Comparison of ENCODE assay signal across 11 cellular contexts in genomic region chr11:62433553-62434301, GRCh38. TPM values are rescaled to one million over a fixed set of nuclear protein-coding genes. Genes with fewer than 3 reads are reported as not detected.
DNase-seq lines count a peak whose midpoint lies in the region; ATAC-seq and TF ChIP-seq lines count a peak whose summit lies in the region.
"Had no signal": no experiment of that assay in that cellular context is flagged by ENCODE, and none has a peak within 500 bp of the region (broad histone marks: within the 10 kb centered on the region; RNA-seq: fewer than 3 reads in every experiment).

No MANE protein-coding gene starts in this region.

- H3K9me3 ChIP-seq in heart left ventricle (no peaks in the 10 kb centered on the region), BE2C (no peaks in the 10 kb centered on the region), T-helper 17 cell (ENCODE audit: control insufficient read depth, low read length, poor library complexity, severe bottlenecking) (no peaks in the 10 kb centered on the region)

- TF ChIP-seq CTCF in heart left ventricle (IDR thresholded peaks at IDR 0.05) (no peak), BE2C (IDR thresholded peaks at IDR 0.05; ENCODE audit: low read depth, low read length) (no peak)

- peaks cover 19% of the 10 kb centered on the region for H3K4me1 Mint-ChIP-seq in T-helper 17 cell

- H3K27me3 ChIP-seq in heart left ventricle (no peaks in the 10 kb centered on the region), BE2C (no peaks in the 10 kb centered on the region)

- H3K4me3 Mint-ChIP-seq in T-helper 17 cell, result no peak overlapping the region
- H3K4me3 Mint-ChIP-seq: HFFc6 had no signal

- H3K4me3 ChIP-seq in heart left ventricle (peak overlapping the region in 3 of 12 donors; percentile 3 to 4 (median 3)), BE2C (ENCODE audit: low read depth, low read length) (no peak overlapping the region)

- peaks cover 2% of the 10 kb centered on the region for H3K36me3 Mint-ChIP-seq in T-helper 17 cell (ENCODE audit: low read depth)

- H3K4me1 ChIP-seq in heart left ventricle (peaks cover 0 to 73% (median 18%) of the 10 kb centered on the region in 12 donors), BE2C (no peaks in the 10 kb centered on the region; the same call in 1 of the 2 replicates)

- no peak for TF ChIP-seq POLR2A in heart left ventricle (IDR thresholded peaks at IDR 0.05)

- peak overlapping the region; percentile 3 to 84 (median 45) for H3K27ac ChIP-seq in heart left ventricle

- DNase-seq in COR-L47 (lab: John Stamatoyannopoulos, UW), result peak; percentile 46
- DNase-seq in NOMO-1 treated with dmso at 0.1 percent for 144 hours (lab: John Stamatoyannopoulos, UW; ENCODE audit: unreplicated experiment), result peak; percentile 49
- DNase-seq in heart left ventricle, result no peak
- DNase-seq in retina, result peak; percentile 36
- no peak for DNase-seq in BE2C
- DNase-seq in T-helper 17 cell, result no peak
- DNase-seq: DMS153; HFFc6; NK-92 treated with Interleukin-12 subunit alpha and Interleukin-12 subunit beta, amount 100 ng/mL, for 24 hours had no signal

- intact Hi-C loops in heart left ventricle (cut with DNase I), result loop anchor here in 1 of 10 donors (5.0 kb wide), 1 partner anchor 69 kb away; no protein-coding TSS in a partner anchor

- 47 to 65% (median 56%) methylated on average over 15 of the region's 15 CpGs for WGBS in heart left ventricle, 4 donors

- no peak overlapping the region for H3K27ac Mint-ChIP-seq in T-helper 17 cell

- H3K36me3 ChIP-seq in heart left ventricle (no peaks in the 10 kb centered on the region), BE2C (no peaks in the 10 kb centered on the region)

- H3K27me3 Mint-ChIP-seq in T-helper 17 cell, result no peaks in the 10 kb centered on the region

- peak in 3 of 4 donors; percentile 39 to 55 (median 54) for ATAC-seq in heart left ventricle
- ATAC-seq in GM21526 (IDR thresholded peaks at IDR 0.05; ENCODE audit: low FRiP score, unreplicated experiment), result no peak
- no peak for ATAC-seq in T-helper 17 cell
- ATAC-seq in GM18867 (IDR thresholded peaks at IDR 0.05; ENCODE audit: unreplicated experiment), result no peak

RNA-seq across cellular contexts. Expression of gene SCGB1A1, which starts 14.9 kb away (rescaled TPM):
- total RNA-seq in heart left ventricle (not detected), T-helper 17 cell (not detected)
- not detected for polyA plus RNA-seq in heart left ventricle
- not detected for polyA plus RNA-seq in BE2C (2012; ENCODE audit: insufficient read depth, insufficient read length, low read depth)
- total RNA-seq: HFFc6 had no signal

Comparison
In these comparisons a context has a peak if more than half of its experiments do, and no peak if none do; other contexts are left out.
1. DNase-seq: peak in COR-L47 (single experiment), NOMO-1 treated with dmso at 0.1 percent for 144 hours (single experiment) and retina (single experiment); none in heart left ventricle (0 of 5), BE2C (single experiment) and T-helper 17 cell (0 of 3).
2. ATAC-seq: peak in heart left ventricle (3 of 4); none in GM21526 (single experiment), T-helper 17 cell (single experiment) and GM18867 (single experiment).